In genomic region chr13:33205224-33205623, GRCh38 we compare ENCODE assay signal across 1 cellular context.
TF ChIP-seq lines count a peak whose summit lies in the region.

No MANE protein-coding gene starts in this region.

TF ChIP-seq in WTC11, 78 proteins besides CTCF, POLR2A, EP300 and RAD21 (continued from another document):
- TF ChIP-seq ZBTB43 (CRISPR knock-in tag; IDR thresholded peaks at IDR 0.05) (no peak), ZNF671 (CRISPR knock-in tag; IDR thresholded peaks at IDR 0.05) (no peak), CREB1 (CRISPR knock-in tag; IDR thresholded peaks at IDR 0.05) (no peak), ZNF263 (CRISPR knock-in tag; IDR thresholded peaks at IDR 0.05; ENCODE audit: low read depth) (no peak), ESRRA (CRISPR knock-in tag; IDR thresholded peaks at IDR 0.05; ENCODE audit: borderline replicate concordance) (no peak), ZNF138 (CRISPR knock-in tag; conservative IDR thresholded peaks at IDR 0.05) (no peak), ZNF396 (CRISPR knock-in tag; IDR thresholded peaks at IDR 0.05; ENCODE audit: borderline replicate concordance) (no peak), ZNF512 (CRISPR knock-in tag; IDR thresholded peaks at IDR 0.05; ENCODE audit: borderline replicate concordance) (no peak)
